In the genomic region with DNA sequence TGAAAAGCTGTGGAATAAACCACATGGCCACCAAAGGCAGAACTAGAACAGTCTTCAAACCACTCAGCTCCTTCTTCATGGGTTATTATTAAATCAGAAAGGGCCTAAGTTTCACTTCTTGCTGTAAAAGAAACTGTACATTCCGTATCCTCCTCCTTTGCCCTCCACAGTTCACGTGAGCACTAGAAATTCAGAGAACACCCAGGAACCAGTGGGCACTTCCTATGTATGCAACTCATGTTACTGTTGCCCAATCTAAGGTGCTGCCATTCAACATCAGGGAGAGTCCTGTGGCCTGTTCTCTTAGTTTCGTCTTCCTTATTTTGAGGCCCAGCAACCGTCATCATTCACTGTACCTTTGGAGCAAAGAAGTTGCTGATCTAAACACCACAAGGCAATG, we compare ENCODE assay signal across 8 cellular contexts.
DNase-seq lines count a peak whose midpoint lies in the region; ATAC-seq, FAIRE-seq and TF ChIP-seq lines count a peak whose summit lies in the region.
"Not testable (repeated sequence)": the region's sequence is repeated elsewhere in the genome, so short reads cannot be mapped to it uniquely, and the experiment has no call there.

No MANE protein-coding gene starts in this region.

- TF ChIP-seq POLR2A in GM12878 (IDR thresholded peaks at IDR 0.05; ENCODE audit: low read depth, low read length); upper lobe of left lung (IDR thresholded peaks at IDR 0.05): not testable (repeated sequence)

- RAD21 ChIA-PET in GM12878 (lab: Charles Lee; ENCODE audit: unreplicated experiment), result not testable (repeated sequence)

- H3K4me2 ChIP-seq in GM12878 (ENCODE audit: control insufficient read depth, insufficient read depth), result not testable (repeated sequence)

- SMC1A ChIA-PET in GM12878 (lab: Charles Lee; ENCODE audit: uncharacterized antibody, unreplicated experiment), result not testable (repeated sequence)

- not testable (repeated sequence) for BruUV-seq in GM12878 (replicated peaks; lab: Mats Ljungman, UMichigan)

- intact Hi-C loops in GM12878 (cut with micrococcal nuclease; ENCODE audit: unreplicated experiment); lower lobe of right lung (cut with DNase I): not testable (repeated sequence)

- not testable (repeated sequence) for H3K79me2 ChIP-seq in GM12878 (ENCODE audit: control insufficient read depth, insufficient read depth, low read length)

- TF ChIP-seq CTCF in GM12878 (IDR thresholded peaks at IDR 0.05 in 2 of 3, conservative IDR thresholded peaks at IDR 0.05 in 1 of 3; ENCODE audit: control insufficient read depth in 2 of 3, extremely low read depth in 1 of 3, insufficient read depth in 1 of 3, low read depth in 3 of 3, low read length in 3 of 3); lower lobe of right lung (IDR thresholded peaks at IDR 0.05); upper lobe of left lung (IDR thresholded peaks at IDR 0.05): not testable (repeated sequence)

- DNase-seq in GM12878 (ENCODE audit: low read depth, low spot score); lower lobe of right lung; upper lobe of left lung: not testable (repeated sequence)

- H3K36me3 ChIP-seq in GM12878 (ENCODE audit: control insufficient read depth in 2 of 2, insufficient read depth in 2 of 2, low read length in 1 of 2); lower lobe of right lung; upper lobe of left lung: not testable (repeated sequence)

- H3K9me3 ChIP-seq in GM12878 (replicated peaks; ENCODE audit: control insufficient read depth, insufficient read depth, low read length); lower lobe of right lung; upper lobe of left lung: not testable (repeated sequence)

- not testable (repeated sequence) for H4K20me1 ChIP-seq in GM12878 (ENCODE audit: control insufficient read depth, insufficient read depth)

- not testable (repeated sequence) for H3K9ac ChIP-seq in GM12878 (ENCODE audit: control insufficient read depth, insufficient read depth, low read length)

- H3K27me3 ChIP-seq in GM12878 (replicated peaks in 1 of 2; ENCODE audit: control insufficient read depth in 2 of 2, insufficient read depth in 2 of 2, low read length in 1 of 2); lower lobe of right lung (ENCODE audit: low read depth); upper lobe of left lung: not testable (repeated sequence)

- ATAC-seq in GM18861 (IDR thresholded peaks at IDR 0.05; ENCODE audit: unreplicated experiment) (peak; percentile 48), GM19455 (IDR thresholded peaks at IDR 0.05; ENCODE audit: unreplicated experiment) (peak; percentile 73), GM21786 (IDR thresholded peaks at IDR 0.05; ENCODE audit: unreplicated experiment) (peak; percentile 66), HG02981 (IDR thresholded peaks at IDR 0.05; ENCODE audit: unreplicated experiment) (peak; percentile 62), HG03439 (IDR thresholded peaks at IDR 0.05; ENCODE audit: unreplicated experiment) (peak; percentile 53), GM12878 (peak; percentile 87), lower lobe of right lung (peak; percentile 81 to 91), upper lobe of left lung (ENCODE audit: low FRiP score in 2 of 2) (peak; percentile 76 to 84)

- not testable (repeated sequence) for H3K4me1 ChIP-seq in GM12878 (ENCODE audit: control insufficient read depth, insufficient read depth, low read length); lower lobe of right lung; upper lobe of left lung

- CTCF ChIA-PET in GM12878 (lab: Yijun Ruan, JAX), result not testable (repeated sequence)

- WGBS in GM12878 (ENCODE audit: insufficient coverage, insufficient replicate concordance, low lambda C conversion rate, missing lambda C conversion rate), result no CpG with 5 or more reads among the region's 4 CpGs
- WGBS in upper lobe of left lung, 2 donors, result no CpG with 5 or more reads among the region's 4 CpGs

- H3K4me3 ChIP-seq in GM12878, lower lobe of right lung, upper lobe of left lung: not testable (repeated sequence)

- H2AFZ ChIP-seq in GM12878 (ENCODE audit: control insufficient read depth, low read depth, low read length), result not testable (repeated sequence)

- not testable (repeated sequence) for H3K27ac ChIP-seq in GM12878 (ENCODE audit: control insufficient read depth, insufficient read depth); lower lobe of right lung; upper lobe of left lung

- not testable (repeated sequence) for TF ChIP-seq RAD21 in GM12878 (IDR thresholded peaks at IDR 0.05; ENCODE audit: insufficient read depth, low read depth, low read length)

- not testable (repeated sequence) for TF ChIP-seq EP300 in GM12878 (IDR thresholded peaks at IDR 0.05; ENCODE audit: borderline replicate concordance in 1 of 2, control insufficient read depth in 1 of 2, low read depth in 2 of 2, low read length in 2 of 2); upper lobe of left lung (IDR thresholded peaks at IDR 0.05)

- in situ Hi-C loops in GM12878 (cut with MboI), result not testable (repeated sequence)

- POLR2A ChIA-PET in GM12878 (lab: Charles Lee), result not testable (repeated sequence)

- FAIRE-seq in GM12878 (lab: Jason Lieb, UNC), result peak; percentile 84
